Comparison of ENCODE assay signal across 3 cellular contexts in genomic region chr6:44549516-44549915, GRCh38.
"Had no signal": no experiment of that assay in that cellular context is flagged by ENCODE, and none has a peak within 500 bp of the region (broad histone marks: within the 10 kb centered on the region; RNA-seq: fewer than 3 reads in every experiment).

No MANE protein-coding gene starts in this region.

- H3K4me3 ChIP-seq: GM12878 had no signal

- ATAC-seq: GM12878 had no signal

- DNase-seq: GDM1, GF-D8 had no signal
